Comparison of ENCODE assay signal across 19 cellular contexts in the genomic region with DNA sequence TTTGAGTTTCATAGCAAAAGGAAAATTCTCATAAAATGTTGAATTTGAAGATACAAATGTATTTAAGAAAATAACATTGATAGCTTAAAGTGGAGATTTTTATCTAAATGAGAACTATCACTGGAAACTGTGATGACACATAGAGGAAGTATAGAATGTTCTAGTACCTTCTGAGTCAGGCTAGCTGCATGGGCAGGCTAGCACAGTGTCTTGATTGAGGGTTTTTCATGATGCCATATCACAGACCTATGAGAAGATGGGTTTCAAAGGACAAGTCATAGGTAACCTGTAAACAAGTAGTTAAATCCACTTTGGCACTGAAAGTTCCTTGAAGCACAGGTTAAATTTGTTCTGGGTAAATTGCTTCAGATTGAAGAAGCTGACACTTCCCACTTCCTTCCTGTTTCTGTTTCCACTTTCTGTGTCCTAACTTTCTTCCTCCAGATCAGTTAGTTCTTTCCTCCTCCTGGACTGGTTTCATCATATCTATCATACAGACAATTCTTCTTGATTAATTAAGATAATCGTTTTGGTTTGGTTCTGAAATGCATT. TPM values are rescaled to one million over a fixed set of nuclear protein-coding genes. Genes with fewer than 3 reads are reported as not detected.
DNase-seq lines count a peak whose midpoint lies in the region; ATAC-seq and TF ChIP-seq lines count a peak whose summit lies in the region.
"Had no signal": no experiment of that assay in that cellular context is flagged by ENCODE, and none has a peak within 500 bp of the region (broad histone marks: within the 10 kb centered on the region; RNA-seq: fewer than 3 reads in every experiment).

No MANE protein-coding gene starts in this region.

- H3K27ac Mint-ChIP-seq in HFFc6 (no peak overlapping the region), neural progenitor cell (no peak overlapping the region)
- H3K27ac Mint-ChIP-seq: WTC11 had no signal

- BruUV-seq in IMR-90 (replicated peaks; lab: Mats Ljungman, UMichigan), result no TSS peak

- H3K18ac ChIP-seq in IMR-90 (ENCODE audit: low read depth, low read length), result no peak overlapping the region

- H4K91ac ChIP-seq in IMR-90 (ENCODE audit: insufficient read depth, low read depth, low read length), result no peak overlapping the region

- no peak overlapping the region for H3K14ac ChIP-seq in IMR-90 (replicated peaks; ENCODE audit: low read depth, low read length)

- peak overlapping the region; percentile 52 to 96 (median 77); a peak in 21 of 22 replicates for H3K4me2 ChIP-seq in BLaER1 treated with 17β-estradiol and CSF1 and Interleukin-3, amounts not matched to agents 10 nM and 100 nM
- H3K4me2 ChIP-seq in IMR-90 (ENCODE audit: low read depth, low read length) (no peak overlapping the region), neural progenitor cell (no peak overlapping the region)

- H3F3A ChIP-seq in neural progenitor cell (ENCODE audit: low read depth), result peaks cover 4% of the 10 kb centered on the region

- H2AFZ ChIP-seq in IMR-90 (replicated peaks; ENCODE audit: low read length, poor library complexity), result no peak overlapping the region
- no peak overlapping the region for H2AFZ ChIP-seq in neural progenitor cell (replicated peaks)

- DNase-seq in IMR-90 (peak; percentile 18), SKM-1 (lab: John Stamatoyannopoulos, UW; ENCODE audit: unreplicated experiment) (peak; percentile 67), globus pallidus (ENCODE audit: low spot score) (peak; percentile 48), NCI-H526 treated with DMSO at 0.1 percent for 48 hours (lab: John Stamatoyannopoulos, UW) (no peak), HFFc6 (no peak), neural progenitor cell (ENCODE audit: low spot score) (no peak), occipital lobe (lab: John Stamatoyannopoulos, UW) (no peak)
- DNase-seq: activated gamma-delta T cell, gastrocnemius medialis, GDM1, left ventricle myocardium superior, NCI-H1092, NCI-H69, psoas muscle, thyroid gland had no signal

- H3K4ac ChIP-seq in IMR-90 (ENCODE audit: low read depth, low read length), result no peak overlapping the region

- no peak overlapping the region for H2BK20ac ChIP-seq in IMR-90 (ENCODE audit: low read depth, low read length)

- H3K4me1 Mint-ChIP-seq in HFFc6 (ENCODE audit: low read depth) (peaks cover 15% of the 10 kb centered on the region), neural progenitor cell (peaks cover 18% of the 10 kb centered on the region)

- peak overlapping the region in 8 of 11 experiments; percentile 6 to 85 (median 38); a peak in 12 of 22 replicates for H3K27ac ChIP-seq in BLaER1 treated with 17β-estradiol and CSF1 and Interleukin-3, amounts not matched to agents 10 nM and 100 nM
- H3K27ac ChIP-seq in IMR-90 (ENCODE audit: insufficient read depth, low read length), result no peak overlapping the region
- H3K27ac ChIP-seq in neural progenitor cell, result no peak overlapping the region
- H3K27ac ChIP-seq: ascending aorta, gastrocnemius medialis, psoas muscle, thyroid gland had no signal

- TF ChIP-seq RAD21 in IMR-90 (IDR thresholded peaks at IDR 0.05; ENCODE audit: low read length), result no peak

- no peak overlapping the region for H2AK5ac ChIP-seq in IMR-90 (ENCODE audit: low read depth, low read length)

- no peak for TF ChIP-seq CTCF in IMR-90 (conservative IDR thresholded peaks at IDR 0.05; ENCODE audit: low read depth, low read length)
- no peak for TF ChIP-seq CTCF in HFFc6 (IDR thresholded peaks at IDR 0.05)
- no peak for TF ChIP-seq CTCF in neural progenitor cell (IDR thresholded peaks at IDR 0.05)

- no peak overlapping the region for H2BK120ac ChIP-seq in IMR-90 (ENCODE audit: low read depth, low read length)

- H4K8ac ChIP-seq in IMR-90 (ENCODE audit: low read depth in 2 of 2, low read length in 2 of 2), result no peak overlapping the region

- H3K9me3 ChIP-seq in BLaER1 treated with 17β-estradiol and CSF1 and Interleukin-3, amounts not matched to agents 10 nM and 100 nM (replicated peaks in 1 of 11), result no peaks in the 10 kb centered on the region
- H3K9me3 ChIP-seq in IMR-90 (ENCODE audit: control insufficient read depth, insufficient read depth, low read length) (no peaks in the 10 kb centered on the region), neural progenitor cell (ENCODE audit: low read depth) (no peaks in the 10 kb centered on the region)
- H3K9me3 ChIP-seq: ascending aorta, gastrocnemius medialis, psoas muscle, thyroid gland had no signal

- POLR2A ChIA-PET in IMR-90 (lab: Charles Lee; ENCODE audit: unreplicated experiment), result interaction anchor here (0.6 kb wide), 1 partner anchor 17 kb away, joined by 3 read pairs; no protein-coding TSS in a partner anchor

- H3K36me3 Mint-ChIP-seq in HFFc6 (ENCODE audit: low read depth) (no peaks in the 10 kb centered on the region), neural progenitor cell (no peaks in the 10 kb centered on the region)
- H3K36me3 Mint-ChIP-seq: WTC11 had no signal

- TF ChIP-seq POLR2A in IMR-90 (IDR thresholded peaks at IDR 0.05; ENCODE audit: low read depth, low read length), result no peak

- H3K4me3 ChIP-seq in BLaER1 treated with 17β-estradiol and CSF1 and Interleukin-3, amounts not matched to agents 10 nM and 100 nM, result no peak overlapping the region
- H3K4me3 ChIP-seq in IMR-90 (ENCODE audit: insufficient read depth, low read depth, low read length) (no peak overlapping the region), neural progenitor cell (no peak overlapping the region)
- H3K4me3 ChIP-seq: ascending aorta, gastrocnemius medialis, psoas muscle, thyroid gland had no signal

- ATAC-seq in IMR-90 (ENCODE audit: low read depth), result no peak
- ATAC-seq: gastrocnemius medialis, HepG2, left ventricle myocardium superior, psoas muscle, WTC11 had no signal

- H3K4me1 ChIP-seq in BLaER1 treated with 17β-estradiol and CSF1 and Interleukin-3, amounts not matched to agents 10 nM and 100 nM, result peaks cover 35 to 85% (median 69%) of the 10 kb centered on the region in 10 experiments
- H3K4me1 ChIP-seq in IMR-90 (ENCODE audit: control insufficient read depth, insufficient read depth, low read length), result peaks cover 4% of the 10 kb centered on the region; the same call in 1 of the 2 replicates
- H3K4me1 ChIP-seq in neural progenitor cell, result peaks cover 6% of the 10 kb centered on the region

- intact Hi-C loops in IMR-90 (cut with micrococcal nuclease), result loop anchor here (5.0 kb wide), 2 partner anchors 84 to 459 kb away; no protein-coding TSS in a partner anchor

- no peak overlapping the region; a peak in 2 of 22 replicates for H3K9ac ChIP-seq in BLaER1 treated with 17β-estradiol and CSF1 and Interleukin-3, amounts not matched to agents 10 nM and 100 nM
- no peak overlapping the region for H3K9ac ChIP-seq in IMR-90 (ENCODE audit: low read depth, low read length)
- H3K9ac ChIP-seq in neural progenitor cell, result no peak overlapping the region

- H3K36me3 ChIP-seq in BLaER1 treated with 17β-estradiol and CSF1 and Interleukin-3, amounts not matched to agents 10 nM and 100 nM, result no peaks in the 10 kb centered on the region
- H3K36me3 ChIP-seq in IMR-90 (ENCODE audit: control insufficient read depth, insufficient read depth, low read length) (no peaks in the 10 kb centered on the region), neural progenitor cell (no peaks in the 10 kb centered on the region)
- H3K36me3 ChIP-seq: ascending aorta, gastrocnemius medialis, thyroid gland had no signal

- no peak overlapping the region for H3K56ac ChIP-seq in IMR-90 (ENCODE audit: extremely low read depth, insufficient read depth, low read length)

- CTCF ChIA-PET in IMR-90 (lab: Yijun Ruan, JAX), result interaction anchor here (0.6 to 0.9 kb wide), 2 partner anchors 11 to 96 kb away, joined by 3 to 4 read pairs; no protein-coding TSS in a partner anchor

- H4K5ac ChIP-seq in IMR-90 (ENCODE audit: low read depth, low read length), result no peak overlapping the region

- H3K79me2 ChIP-seq in neural progenitor cell (ENCODE audit: low read depth), result no peaks in the 10 kb centered on the region

- no peak overlapping the region for H2BK15ac ChIP-seq in IMR-90 (ENCODE audit: low read depth, low read length)

- in situ Hi-C loops in IMR-90 (cut with MboI; ENCODE audit: low sequenced_read_pairs), result loop anchor here (10.0 kb wide), 1 partner anchor 451 kb away; no protein-coding TSS in a partner anchor

- no peaks in the 10 kb centered on the region for H4K20me1 ChIP-seq in BLaER1 treated with 17β-estradiol and CSF1 and Interleukin-3, amounts not matched to agents 10 nM and 100 nM
- H4K20me1 ChIP-seq in IMR-90 (ENCODE audit: insufficient read depth, low read length) (no peaks in the 10 kb centered on the region), neural progenitor cell (ENCODE audit: low read depth) (no peaks in the 10 kb centered on the region)

- no peak overlapping the region for H3K23ac ChIP-seq in IMR-90 (ENCODE audit: low read depth, low read length)

- no CpG with 5 or more reads among the region's 1 CpG for WGBS in IMR-90 (ENCODE audit: extremely low coverage in 2 of 2, insufficient read length in 1 of 2), 2 experiments

- H3K9me1 ChIP-seq in IMR-90 (ENCODE audit: insufficient read depth, low read length), result no peaks in the 10 kb centered on the region

- peaks cover 0 to 5% (median 0%) of the 10 kb centered on the region in 11 experiments; a peak in 1 of 22 replicates for H3K27me3 ChIP-seq in BLaER1 treated with 17β-estradiol and CSF1 and Interleukin-3, amounts not matched to agents 10 nM and 100 nM
- H3K27me3 ChIP-seq in IMR-90 (ENCODE audit: control insufficient read depth, insufficient read depth, low read length) (peaks cover 13% of the 10 kb centered on the region), neural progenitor cell (peaks cover 24% of the 10 kb centered on the region)
- H3K27me3 ChIP-seq: ascending aorta, gastrocnemius medialis, thyroid gland had no signal

- no peaks in the 10 kb centered on the region for H3K9me3 Mint-ChIP-seq in HFFc6
- no peaks in the 10 kb centered on the region for H3K9me3 Mint-ChIP-seq in neural progenitor cell
- H3K9me3 Mint-ChIP-seq: WTC11 had no signal

- H3K27me3 Mint-ChIP-seq in HFFc6 (ENCODE audit: insufficient read depth), result peaks cover 8% of the 10 kb centered on the region
- H3K27me3 Mint-ChIP-seq in neural progenitor cell (ENCODE audit: insufficient read depth, low read depth), result peaks cover 15% of the 10 kb centered on the region

- H3K79me1 ChIP-seq in IMR-90 (ENCODE audit: low read depth in 1 of 2, low read length in 2 of 2), result no peaks in the 10 kb centered on the region

- H2AK9ac ChIP-seq in IMR-90 (replicated peaks; ENCODE audit: low read depth, low read length, poor library complexity), result no peak overlapping the region

- H2BK5ac ChIP-seq in IMR-90 (ENCODE audit: low read depth, low read length, poor library complexity, severe bottlenecking), result no peak overlapping the region

- dilution Hi-C loops in IMR-90 (cut with HindIII; ENCODE audit: low sequenced_read_pairs, unreplicated experiment), result no loop called here

- H3K4me3 Mint-ChIP-seq in HFFc6, result no peak overlapping the region
- no peak overlapping the region for H3K4me3 Mint-ChIP-seq in neural progenitor cell
- H3K4me3 Mint-ChIP-seq: WTC11 had no signal

RNA-seq across cellular contexts. Expression of a gene that starts 48.2 kb away (rescaled TPM):
- total RNA-seq in IMR-90 (2012; rRNA removed), result 16.4 and 16.8 TPM in 2 replicates
- polyA plus RNA-seq in IMR-90 (2012; rRNA removed), result 9.0 and 11.0 TPM in 2 replicates
- polyA plus RNA-seq in IMR-90 (2012; cell fraction: cytosol; rRNA removed), result 3.4 and 4.4 TPM in 2 replicates
- 4.5 and 6.9 TPM in 2 replicates for polyA plus RNA-seq in IMR-90 (2012; cell fraction: nucleus; rRNA removed; ENCODE audit: low replicate concordance)
- total RNA-seq in HFFc6 (2021; fragmentation: NEBNext Ultra II Directional; extraction: Animal tissue kit (Norgen Biotek cat#: 25700)), result 10 to 100 TPM; 11.7 to 15.1 (median 13.6) TPM
- total RNA-seq in neural progenitor cell (ENCODE audit: low replicate concordance), result 35.3 and 38.1 TPM in 2 replicates
- total RNA-seq in occipital lobe, result 28.5 TPM

Comparison
In these comparisons a context has a peak if more than half of its experiments do, and no peak if none do; other contexts are left out.
1. H3K27ac ChIP-seq: peak in BLaER1 treated with 17β-estradiol and CSF1 and Interleukin-3, amounts not matched to agents 10 nM and 100 nM (8 of 11); none in IMR-90 (single experiment) and neural progenitor cell (single experiment).
2. H3K4me2 ChIP-seq: peak in BLaER1 treated with 17β-estradiol and CSF1 and Interleukin-3, amounts not matched to agents 10 nM and 100 nM (11 of 11); none in IMR-90 (single experiment) and neural progenitor cell (single experiment).
3. DNase-seq: peak in IMR-90 (single experiment), SKM-1 (single experiment) and globus pallidus (single experiment); none in NCI-H526 treated with DMSO at 0.1 percent for 48 hours (single experiment), HFFc6 (single experiment), neural progenitor cell (single experiment) and occipital lobe (single experiment).